Comparison of ENCODE assay signal across 8 cellular contexts in the genomic region with DNA sequence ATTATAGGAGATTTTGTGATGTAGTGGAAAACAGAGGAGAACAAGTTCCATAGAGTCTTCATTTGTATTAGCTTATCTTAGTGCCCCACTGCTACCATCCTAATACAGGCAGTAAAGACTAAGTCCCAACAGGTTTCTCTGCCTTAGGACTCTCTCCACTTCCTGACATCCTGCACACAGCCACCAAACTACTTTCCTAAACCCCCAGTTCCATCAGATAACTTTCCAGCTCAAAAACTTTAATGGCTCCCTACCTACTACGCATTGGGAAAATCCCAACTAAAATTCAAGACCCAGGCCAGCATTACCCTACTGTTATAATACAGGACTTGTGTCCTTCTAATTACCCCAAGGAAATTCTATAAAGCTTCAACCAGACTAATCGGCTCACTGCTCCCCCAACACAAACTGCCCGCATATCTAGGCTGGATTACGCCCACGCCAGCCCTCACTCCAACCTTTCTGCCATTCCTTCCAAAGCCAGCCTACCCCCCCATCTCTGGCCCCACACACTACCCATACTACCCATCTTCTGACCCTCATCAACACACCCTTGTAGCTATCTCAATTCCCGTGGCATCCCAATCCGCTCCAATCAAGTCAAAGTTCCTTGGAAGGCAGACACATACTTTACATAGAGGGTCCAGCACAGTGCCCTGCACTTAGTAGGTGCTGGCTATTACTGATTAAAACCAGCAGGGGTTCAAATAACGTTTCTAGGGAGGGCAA. TPM values are rescaled to one million over a fixed set of nuclear protein-coding genes. Genes with fewer than 3 reads are reported as not detected.
DNase-seq lines count a peak whose midpoint lies in the region; ATAC-seq, FAIRE-seq and TF ChIP-seq lines count a peak whose summit lies in the region.

No MANE protein-coding gene starts in this region.

- WGBS in HepG2 (ENCODE audit: low lambda C conversion rate), result 15% methylated on average over 8 of the region's 8 CpGs
- WGBS in urinary bladder, result 63% methylated on average over 8 of the region's 8 CpGs

- peak overlapping the region; percentile 89 for H3K4me3 Mint-ChIP-seq in activated naive CD4-positive, alpha-beta T cell treated with anti-CD3 and anti-CD28 coated beads, Interleukin-2, amount 50 U/mL, for 24 hours
- H3K4me3 Mint-ChIP-seq in activated naive CD8-positive, alpha-beta T cell treated with anti-CD3 and anti-CD28 coated beads for 36 hours, result peak overlapping the region; percentile 74

- H3K36me3 ChIP-seq in HepG2 (replicated peaks in 1 of 2; ENCODE audit: control insufficient read depth in 1 of 2, insufficient read depth in 2 of 2, low read length in 2 of 2) (peaks cover 0 to 8% of the 10 kb centered on the region in 2 experiments; a peak in 2 of 5 replicates), urinary bladder (ENCODE audit: insufficient read depth) (no peaks in the 10 kb centered on the region)

- no peak for TF ChIP-seq CTCF in HepG2 (CRISPR knock-in tag; IDR thresholded peaks at IDR 0.05)

- no peaks in the 10 kb centered on the region; a peak in 1 of 5 replicates for H3K27me3 ChIP-seq in HepG2 (ENCODE audit: control insufficient read depth in 1 of 2, insufficient read depth in 2 of 2, low read length in 2 of 2)

- H3K79me2 ChIP-seq in HepG2 (ENCODE audit: insufficient read depth, low read length), result peaks cover 50% of the 10 kb centered on the region

- no peak for ATAC-seq in HepG2

- peak overlapping the region; percentile 95 for H3K9ac ChIP-seq in HepG2 (ENCODE audit: insufficient read depth, low read depth, low read length)

- no peaks in the 10 kb centered on the region for H3K9me3 ChIP-seq in HepG2 (ENCODE audit: low read length)

- peak overlapping the region; percentile 15 for H3K27ac Mint-ChIP-seq in activated naive CD4-positive, alpha-beta T cell treated with anti-CD3 and anti-CD28 coated beads, Interleukin-2, amount 50 U/mL, for 24 hours
- peak overlapping the region; percentile 65 for H3K27ac Mint-ChIP-seq in activated naive CD8-positive, alpha-beta T cell treated with anti-CD3 and anti-CD28 coated beads for 36 hours

- TF ChIP-seq RAD21 in HepG2 (CRISPR knock-in tag; IDR thresholded peaks at IDR 0.05), result no peak

- no TSS peak for BruUV-seq in HepG2 (replicated peaks; lab: Mats Ljungman, UMichigan)

- TF ChIP-seq EP300 in HepG2 (IDR thresholded peaks at IDR 0.05; ENCODE audit: low read depth in 2 of 2, low read length in 2 of 2), result no peak
- no peak for TF ChIP-seq EP300 in HepG2 (CRISPR knock-in tag; IDR thresholded peaks at IDR 0.05; ENCODE audit: borderline replicate concordance)

- peaks cover 40% of the 10 kb centered on the region for H3K4me1 ChIP-seq in HepG2 (ENCODE audit: insufficient read depth, low read length)
- H3K4me1 ChIP-seq in urinary bladder (ENCODE audit: insufficient read depth), result no peaks in the 10 kb centered on the region

- CTCF ChIA-PET in HepG2 (lab: Yijun Ruan, JAX; ENCODE audit: low intra/inter-chr PET ratio, low total read pairs), result no interaction called here

- peak; percentile 18 for FAIRE-seq in HepG2 (lab: Jason Lieb, UNC)

- H2AFZ ChIP-seq in HepG2 (ENCODE audit: low read length), result no peak overlapping the region

- in situ Hi-C loops in HepG2 (cut with HindIII; ENCODE audit: extremely low pct_ligation_motif_present, low pct_unique_long_range_greater_than_20kb), result loop anchor here (5.0 kb wide), 1 partner anchor 50 kb away; no protein-coding TSS in a partner anchor

- peak overlapping the region; percentile 92 for H3K4me2 ChIP-seq in HepG2 (ENCODE audit: low read depth, low read length)

- H3K4me3 ChIP-seq in HepG2 (replicated peaks in 1 of 3; ENCODE audit: insufficient read depth in 1 of 3, low read depth in 2 of 3, low read length in 3 of 3) (peak overlapping the region; percentile 69 to 97 (median 96)), urinary bladder (ENCODE audit: low read depth, low read length) (peak overlapping the region; percentile 86)

- no peaks in the 10 kb centered on the region for H3K9me3 Mint-ChIP-seq in activated naive CD4-positive, alpha-beta T cell treated with anti-CD3 and anti-CD28 coated beads, Interleukin-2, amount 50 U/mL, for 24 hours
- H3K9me3 Mint-ChIP-seq in activated naive CD8-positive, alpha-beta T cell treated with anti-CD3 and anti-CD28 coated beads for 36 hours, result no peaks in the 10 kb centered on the region

- peaks cover 7% of the 10 kb centered on the region for H3K36me3 Mint-ChIP-seq in activated naive CD4-positive, alpha-beta T cell treated with anti-CD3 and anti-CD28 coated beads, Interleukin-2, amount 50 U/mL, for 24 hours
- H3K36me3 Mint-ChIP-seq in activated naive CD8-positive, alpha-beta T cell treated with anti-CD3 and anti-CD28 coated beads for 36 hours, result peaks cover 5% of the 10 kb centered on the region

- no peak for TF ChIP-seq POLR2A in HepG2 (IDR thresholded peaks at IDR 0.05; ENCODE audit: insufficient read depth in 1 of 2, low read depth in 2 of 2, low read length in 2 of 2)

- H3K27me3 Mint-ChIP-seq in activated naive CD4-positive, alpha-beta T cell treated with anti-CD3 and anti-CD28 coated beads, Interleukin-2, amount 50 U/mL, for 24 hours, result no peaks in the 10 kb centered on the region
- no peaks in the 10 kb centered on the region for H3K27me3 Mint-ChIP-seq in activated naive CD8-positive, alpha-beta T cell treated with anti-CD3 and anti-CD28 coated beads for 36 hours

- peaks cover 49% of the 10 kb centered on the region for H3K4me1 Mint-ChIP-seq in activated naive CD4-positive, alpha-beta T cell treated with anti-CD3 and anti-CD28 coated beads, Interleukin-2, amount 50 U/mL, for 24 hours
- H3K4me1 Mint-ChIP-seq in activated naive CD8-positive, alpha-beta T cell treated with anti-CD3 and anti-CD28 coated beads for 36 hours, result peaks cover 43% of the 10 kb centered on the region

- no peak for DNase-seq in activated naive CD4-positive, alpha-beta T cell treated with Interleukin-2 at 50 U/mL for 16 hours
- no peak for DNase-seq in activated naive CD8-positive, alpha-beta T cell treated with anti-CD3 and anti-CD28 coated beads for 36 hours
- no peak for DNase-seq in HepG2 (ENCODE audit: low spot score)
- no peak for DNase-seq in NOMO-1 (lab: John Stamatoyannopoulos, UW; ENCODE audit: unreplicated experiment in 2 of 2)
- no peak for DNase-seq in SHP77 (lab: John Stamatoyannopoulos, UW)
- DNase-seq in NCI-H1417 treated with DMSO at 0.1 percent for 48 hours (lab: John Stamatoyannopoulos, UW), result no peak

- intact Hi-C loops in HepG2 (cut with micrococcal nuclease; ENCODE audit: unreplicated experiment), result no loop called here

- H3K27ac ChIP-seq in HepG2 (ENCODE audit: extremely low read length, insufficient read depth, low read length) (peak overlapping the region; percentile 98), urinary bladder (ENCODE audit: low read depth) (no peak overlapping the region)

- POLR2A ChIA-PET in HepG2 (lab: Yijun Ruan, JAX), result interaction anchor here (0.6 to 5.3 kb wide), 4 partner anchors 13 to 740 kb away, joined by 3 to 71 read pairs (median 4); partner anchors contain the start of gene KIF11

- no peaks in the 10 kb centered on the region for H4K20me1 ChIP-seq in HepG2 (ENCODE audit: insufficient read depth, low read length)

RNA-seq across cellular contexts. Expression of gene IDE, which starts 1.4 kb away (rescaled TPM):
- total RNA-seq in activated naive CD8-positive, alpha-beta T cell treated with anti-CD3 and anti-CD28 coated beads for 36 hours, result 10 to 100 TPM; 37.6 to 41.7 TPM
- total RNA-seq in HepG2 (2016; rRNA removed; fragmentation: Illumina TruSeq; extraction: Trizol) (52.1 and 94.3 TPM in 2 replicates), urinary bladder (40.1 TPM)
- 11.5 and 14.5 TPM in 2 replicates for total RNA-seq in HepG2 (2016; cell fraction: cytosol; rRNA removed; fragmentation: Illumina TruSeq; extraction: Trizol; ENCODE audit: low read depth)
- 52.6 and 85.1 TPM in 2 replicates for total RNA-seq in HepG2 (2016; cell fraction: insoluble cytoplasmic fraction; rRNA removed; fragmentation: Illumina TruSeq; extraction: Trizol)
- 15.4 and 18.2 TPM in 2 replicates for total RNA-seq in HepG2 (2016; cell fraction: membrane; rRNA removed; fragmentation: Illumina TruSeq; extraction: Trizol)
- total RNA-seq in HepG2 (2016; cell fraction: nucleus; rRNA removed; fragmentation: Illumina TruSeq; extraction: Trizol), result 41.2 and 45.5 TPM in 2 replicates
- polyA plus RNA-seq in HepG2 (2011; rRNA removed) (13.0 and 16.1 TPM in 2 replicates), urinary bladder (14.1 TPM)
- polyA plus RNA-seq in HepG2 (2011; cell fraction: cytosol; rRNA removed), result 5.1 and 6.8 TPM in 2 replicates
- 10.7 and 12.6 TPM in 2 replicates for polyA plus RNA-seq in HepG2 (2011; cell fraction: nucleus; rRNA removed)
- polyA plus RNA-seq in HepG2 (2012), result 12.6 TPM in 2 replicates
- 1.8 and 2.2 TPM in 2 replicates for polyA plus RNA-seq in HepG2 (2016; cell fraction: cytosol; fragmentation: Illumina TruSeq; extraction: Trizol; ENCODE audit: low read depth)
- 39.2 and 41.0 TPM in 2 replicates for polyA plus RNA-seq in HepG2 (2016; cell fraction: insoluble cytoplasmic fraction; fragmentation: Illumina TruSeq; extraction: Trizol; ENCODE audit: low read depth)
- polyA plus RNA-seq in HepG2 (2016; cell fraction: membrane; fragmentation: Illumina TruSeq; extraction: Trizol; ENCODE audit: low read depth), result 7.3 and 7.4 TPM in 2 replicates
- polyA plus RNA-seq in HepG2 (2016; cell fraction: nucleus; fragmentation: Illumina TruSeq; extraction: Trizol; ENCODE audit: insufficient read depth, low read depth), result 26.7 and 30.2 TPM in 2 replicates
- 22.9 and 67.2 TPM in 2 replicates for polyA minus RNA-seq in HepG2 (2011; rRNA and poly(A)+ RNA removed; ENCODE audit: low replicate concordance)
- 20.7 and 20.8 TPM in 2 replicates for polyA minus RNA-seq in HepG2 (2011; cell fraction: cytosol; rRNA and poly(A)+ RNA removed)
- polyA minus RNA-seq in HepG2 (2011; cell fraction: nucleus; rRNA and poly(A)+ RNA removed), result 33.0 and 34.4 TPM in 2 replicates

RNA-seq across cellular contexts. Expression of gene KIF11, which starts 20.4 kb away (rescaled TPM):
- total RNA-seq in activated naive CD8-positive, alpha-beta T cell treated with anti-CD3 and anti-CD28 coated beads for 36 hours, result 10 to 100 TPM; 55.0 to 55.6 TPM
- total RNA-seq in HepG2 (2016; rRNA removed; fragmentation: Illumina TruSeq; extraction: Trizol) (38.4 and 62.8 TPM in 2 replicates), urinary bladder (26.6 TPM)
- 4.6 and 6.3 TPM in 2 replicates for total RNA-seq in HepG2 (2016; cell fraction: cytosol; rRNA removed; fragmentation: Illumina TruSeq; extraction: Trizol; ENCODE audit: low read depth)
- 38.2 and 60.3 TPM in 2 replicates for total RNA-seq in HepG2 (2016; cell fraction: insoluble cytoplasmic fraction; rRNA removed; fragmentation: Illumina TruSeq; extraction: Trizol)
- total RNA-seq in HepG2 (2016; cell fraction: membrane; rRNA removed; fragmentation: Illumina TruSeq; extraction: Trizol), result 10.6 and 12.9 TPM in 2 replicates
- total RNA-seq in HepG2 (2016; cell fraction: nucleus; rRNA removed; fragmentation: Illumina TruSeq; extraction: Trizol), result 25.7 and 27.4 TPM in 2 replicates
- polyA plus RNA-seq in HepG2 (2011; rRNA removed) (4.4 and 8.7 TPM in 2 replicates), urinary bladder (0.82 TPM)
- 3.1 and 3.7 TPM in 2 replicates for polyA plus RNA-seq in HepG2 (2011; cell fraction: cytosol; rRNA removed)
- 2.4 and 2.5 TPM in 2 replicates for polyA plus RNA-seq in HepG2 (2011; cell fraction: nucleus; rRNA removed)
- 5.4 and 15.7 TPM in 2 replicates for polyA plus RNA-seq in HepG2 (2012)
- polyA plus RNA-seq in HepG2 (2016; cell fraction: cytosol; fragmentation: Illumina TruSeq; extraction: Trizol; ENCODE audit: low read depth), result 1.4 and 1.8 TPM in 2 replicates
- polyA plus RNA-seq in HepG2 (2016; cell fraction: insoluble cytoplasmic fraction; fragmentation: Illumina TruSeq; extraction: Trizol; ENCODE audit: low read depth), result 45.8 and 45.9 TPM in 2 replicates
- 4.6 and 5.6 TPM in 2 replicates for polyA plus RNA-seq in HepG2 (2016; cell fraction: membrane; fragmentation: Illumina TruSeq; extraction: Trizol; ENCODE audit: low read depth)
- polyA plus RNA-seq in HepG2 (2016; cell fraction: nucleus; fragmentation: Illumina TruSeq; extraction: Trizol; ENCODE audit: insufficient read depth, low read depth), result 27.1 and 27.7 TPM in 2 replicates
- polyA minus RNA-seq in HepG2 (2011; rRNA and poly(A)+ RNA removed; ENCODE audit: low replicate concordance), result 2.2 and 9.9 TPM in 2 replicates
- 8.8 and 10.4 TPM in 2 replicates for polyA minus RNA-seq in HepG2 (2011; cell fraction: cytosol; rRNA and poly(A)+ RNA removed)
- polyA minus RNA-seq in HepG2 (2011; cell fraction: nucleus; rRNA and poly(A)+ RNA removed), result 10.4 and 11.5 TPM in 2 replicates
